ENCODE assay signal across 1 cellular context in the genomic region with DNA sequence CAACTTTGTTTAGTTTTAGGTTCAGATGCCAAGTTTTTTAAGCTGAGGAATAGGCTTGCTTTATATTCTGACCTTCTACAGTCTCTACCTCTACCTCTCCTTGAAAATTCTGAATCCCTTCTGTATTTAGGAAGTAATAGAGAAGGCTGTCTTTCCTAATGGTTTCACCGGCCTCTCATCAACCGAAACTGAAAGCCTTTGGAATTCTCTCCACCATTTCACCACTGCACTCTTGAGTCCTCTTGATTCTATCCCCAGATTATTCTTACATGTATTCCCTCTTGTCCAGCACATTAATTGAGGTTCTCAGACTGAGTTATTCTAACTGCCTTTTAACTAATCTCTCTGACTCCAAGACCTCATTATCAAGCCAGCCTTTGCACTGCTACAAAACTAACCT.
TF ChIP-seq lines count a peak whose summit lies in the region.

No MANE protein-coding gene starts in this region.

TF ChIP-seq in IMR-90, 13 proteins besides CTCF, POLR2A, EP300 and RAD21 (continued from another document):
- TF ChIP-seq, protein P1, sequence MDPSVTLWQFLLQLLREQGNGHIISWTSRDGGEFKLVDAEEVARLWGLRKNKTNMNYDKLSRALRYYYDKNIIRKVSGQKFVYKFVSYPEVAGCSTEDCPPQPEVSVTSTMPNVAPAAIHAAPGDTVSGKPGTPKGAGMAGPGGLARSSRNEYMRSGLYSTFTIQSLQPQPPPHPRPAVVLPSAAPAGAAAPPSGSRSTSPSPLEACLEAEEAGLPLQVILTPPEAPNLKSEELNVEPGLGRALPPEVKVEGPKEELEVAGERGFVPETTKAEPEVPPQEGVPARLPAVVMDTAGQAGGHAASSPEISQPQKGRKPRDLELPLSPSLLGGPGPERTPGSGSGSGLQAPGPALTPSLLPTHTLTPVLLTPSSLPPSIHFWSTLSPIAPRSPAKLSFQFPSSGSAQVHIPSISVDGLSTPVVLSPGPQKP (IDR thresholded peaks at IDR 0.05; ENCODE audit: borderline replicate concordance, low read depth, low read length): no peak
- TF ChIP-seq CEBPB (IDR thresholded peaks at IDR 0.05; ENCODE audit: low read depth, low read length) (no peak), MXI1 (IDR thresholded peaks at IDR 0.05; ENCODE audit: borderline replicate concordance, low read depth, low read length) (no peak), MAFK (IDR thresholded peaks at IDR 0.05; ENCODE audit: low read depth, low read length) (no peak)
